Comparison of ENCODE assay signal across 17 cellular contexts in genomic region chr6:168518867-168519266, GRCh38.
DNase-seq lines count a peak whose midpoint lies in the region; ATAC-seq, FAIRE-seq and TF ChIP-seq lines count a peak whose summit lies in the region.
"Had no signal": no experiment of that assay in that cellular context is flagged by ENCODE, and none has a peak within 500 bp of the region (broad histone marks: within the 10 kb centered on the region; RNA-seq: fewer than 3 reads in every experiment).

No MANE protein-coding gene starts in this region.

- no peak overlapping the region for H2BK120ac ChIP-seq in trophoblast cell (ENCODE audit: insufficient read depth, low read length, poor library complexity)

- H3K4me2 ChIP-seq in HepG2 (ENCODE audit: low read depth, low read length) = no peak overlapping the region
- no peak overlapping the region for H3K4me2 ChIP-seq in trophoblast cell (ENCODE audit: low read length)
- H3K4me2 ChIP-seq: GM23338 had no signal

- H3K4me3 Mint-ChIP-seq in CD4-positive, alpha-beta memory T cell = no peak overlapping the region
- H3K4me3 Mint-ChIP-seq: CD8-positive, alpha-beta T cell; GM23338 had no signal

- H3K4me1 ChIP-seq in HepG2 (ENCODE audit: insufficient read depth, low read length) (no peaks in the 10 kb centered on the region), right lobe of liver (no peaks in the 10 kb centered on the region), trophoblast cell (ENCODE audit: control insufficient read depth in 1 of 2, insufficient read depth in 2 of 2, low read length in 2 of 2) (no peaks in the 10 kb centered on the region), esophagus squamous epithelium (no peaks in the 10 kb centered on the region)
- no peaks in the 10 kb centered on the region for H3K4me1 ChIP-seq in CD4-positive, alpha-beta memory T cell (ENCODE audit: insufficient read depth, low read length)
- H3K4me1 ChIP-seq: Caco-2 had no signal

- no peak for DNase-seq in HepG2 (ENCODE audit: low spot score)
- no peak for DNase-seq in right lobe of liver
- no peak for DNase-seq in HTR-8/SVneo (ENCODE audit: insufficient read length, low spot score)
- DNase-seq in islet precursor cell = peak; percentile 20
- DNase-seq in trophoblast cell = no peak
- no peak for DNase-seq in CD4-positive, alpha-beta memory T cell
- DNase-seq in esophagus squamous epithelium (lab: John Stamatoyannopoulos, UW) = no peak
- DNase-seq: C1 segment of cervical spinal cord; Caco-2; CD8-positive, alpha-beta T cell; DMS153; DND-41; HCEC 1CT had no signal

- no peak for TF ChIP-seq CTCF in HepG2 (CRISPR knock-in tag; IDR thresholded peaks at IDR 0.05)
- TF ChIP-seq CTCF in right lobe of liver (IDR thresholded peaks at IDR 0.05) = no peak
- no peak for TF ChIP-seq CTCF in esophagus squamous epithelium (IDR thresholded peaks at IDR 0.05)

- H3K9me3 ChIP-seq in HepG2 (ENCODE audit: low read length) (no peaks in the 10 kb centered on the region), right lobe of liver (no peaks in the 10 kb centered on the region), trophoblast cell (ENCODE audit: insufficient read depth, low read depth, low read length) (peaks cover 6% of the 10 kb centered on the region), esophagus squamous epithelium (no peaks in the 10 kb centered on the region)
- H3K9me3 ChIP-seq in CD4-positive, alpha-beta memory T cell (ENCODE audit: control insufficient read depth in 1 of 2, low read length in 2 of 2) = no peaks in the 10 kb centered on the region
- H3K9me3 ChIP-seq: Caco-2 had no signal

- ATAC-seq in HepG2 (no peak), right lobe of liver (no peak), HG03457 (IDR thresholded peaks at IDR 0.05; ENCODE audit: unreplicated experiment) (no peak)
- ATAC-seq: CD8-positive, alpha-beta T cell; GM23338 had no signal

- no peak overlapping the region for H4K91ac ChIP-seq in trophoblast cell (ENCODE audit: low read depth, low read length)

- FAIRE-seq in HepG2 (lab: Jason Lieb, UNC) = no peak
- peak; percentile 92 for FAIRE-seq in HTR-8/SVneo (lab: Jason Lieb, UNC)
- FAIRE-seq: G401.6, H54 had no signal

- no peak overlapping the region for H2BK5ac ChIP-seq in trophoblast cell (ENCODE audit: low read depth, low read length, poor library complexity)

- H2AK5ac ChIP-seq in trophoblast cell (ENCODE audit: low read length) = no peak overlapping the region

- peak overlapping the region; percentile 64 for H3K23ac ChIP-seq in trophoblast cell (ENCODE audit: low read length)

- H3K4me3 ChIP-seq in HepG2 (replicated peaks in 1 of 3; ENCODE audit: insufficient read depth in 1 of 3, low read depth in 2 of 3, low read length in 3 of 3) (no peak overlapping the region), right lobe of liver (no peak overlapping the region), trophoblast cell (ENCODE audit: low read depth, low read length) (peak overlapping the region; percentile 40), esophagus squamous epithelium (no peak overlapping the region)
- H3K4me3 ChIP-seq in CD4-positive, alpha-beta memory T cell (ENCODE audit: low read length in 2 of 2) = no peak overlapping the region
- H3K4me3 ChIP-seq: GM23338 had no signal

- no peak overlapping the region for H3K4ac ChIP-seq in trophoblast cell (ENCODE audit: low read depth, low read length)

- H3K27ac Mint-ChIP-seq in CD4-positive, alpha-beta memory T cell = no peak overlapping the region
- H3K27ac Mint-ChIP-seq: CD8-positive, alpha-beta T cell; GM23338 had no signal

- intact Hi-C loops in HepG2 (cut with micrococcal nuclease; ENCODE audit: unreplicated experiment) = no loop called here
- intact Hi-C loops in right lobe of liver (cut with DNase I) = no loop called here
- intact Hi-C loops in CD4-positive, alpha-beta memory T cell (cut with micrococcal nuclease) = no loop called here
- intact Hi-C loops in esophagus squamous epithelium (cut with DNase I) = no loop called here

- TF ChIP-seq EP300 in HepG2 (IDR thresholded peaks at IDR 0.05; ENCODE audit: low read depth in 2 of 2, low read length in 2 of 2) = no peak
- TF ChIP-seq EP300 in HepG2 (CRISPR knock-in tag; IDR thresholded peaks at IDR 0.05; ENCODE audit: borderline replicate concordance) = no peak

- CTCF ChIA-PET in HepG2 (lab: Yijun Ruan, JAX; ENCODE audit: low intra/inter-chr PET ratio, low total read pairs) = no interaction called here
- CTCF ChIA-PET in CD4-positive, alpha-beta memory T cell (lab: Charles Lee; ENCODE audit: partially characterized antibody) = no interaction called here

- H4K12ac ChIP-seq in trophoblast cell (ENCODE audit: low read depth, low read length) = no peak overlapping the region

- no peak for TF ChIP-seq RAD21 in HepG2 (CRISPR knock-in tag; IDR thresholded peaks at IDR 0.05)

- no peaks in the 10 kb centered on the region for H3K36me3 ChIP-seq in HepG2 (replicated peaks in 1 of 2; ENCODE audit: control insufficient read depth in 1 of 2, insufficient read depth in 2 of 2, low read length in 2 of 2)
- no peaks in the 10 kb centered on the region for H3K36me3 ChIP-seq in right lobe of liver
- H3K36me3 ChIP-seq in trophoblast cell (ENCODE audit: control insufficient read depth in 1 of 2, insufficient read depth in 2 of 2, low read length in 2 of 2) = no peaks in the 10 kb centered on the region
- H3K36me3 ChIP-seq in CD4-positive, alpha-beta memory T cell (ENCODE audit: insufficient read depth, low read length) = no peaks in the 10 kb centered on the region
- no peaks in the 10 kb centered on the region for H3K36me3 ChIP-seq in esophagus squamous epithelium

- in situ Hi-C loops in HepG2 (cut with HindIII; ENCODE audit: extremely low pct_ligation_motif_present, low pct_unique_long_range_greater_than_20kb) = no loop called here

- no peak overlapping the region for H3K14ac ChIP-seq in trophoblast cell (ENCODE audit: low read length)

- WGBS in HepG2 (ENCODE audit: low lambda C conversion rate) = 70% methylated on average over 21 of the region's 21 CpGs
- WGBS in right lobe of liver (ENCODE audit: insufficient coverage, low coverage, low lambda C conversion rate, missing lambda C conversion rate) = 64% methylated on average over 19 of the region's 21 CpGs
- no CpG with 5 or more reads among the region's 21 CpGs for WGBS in trophoblast cell (ENCODE audit: extremely low coverage, insufficient coverage, insufficient read length)
- WGBS in esophagus squamous epithelium, 2 donors = 85% methylated on average over 21 of the region's 21 CpGs

- no peaks in the 10 kb centered on the region for H3K36me3 Mint-ChIP-seq in CD4-positive, alpha-beta memory T cell
- H3K36me3 Mint-ChIP-seq: CD8-positive, alpha-beta T cell had no signal

- no peak overlapping the region for H3K9ac ChIP-seq in HepG2 (ENCODE audit: insufficient read depth, low read depth, low read length)
- H3K9ac ChIP-seq in trophoblast cell (ENCODE audit: low read length) = no peak overlapping the region

- peaks cover 0 to 4% (median 0%) of the 10 kb centered on the region in 8 donors for H3K9me3 Mint-ChIP-seq in CD4-positive, alpha-beta memory T cell
- H3K9me3 Mint-ChIP-seq: CD8-positive, alpha-beta T cell; GM23338 had no signal

- no peak overlapping the region for H2AFZ ChIP-seq in HepG2 (ENCODE audit: low read length)
- H2AFZ ChIP-seq in trophoblast cell (ENCODE audit: insufficient read depth, low read length, poor library complexity) = no peak overlapping the region
- H2AFZ ChIP-seq: GM23338 had no signal

- POLR2A ChIA-PET in HepG2 (lab: Yijun Ruan, JAX) = no interaction called here
- POLR2A ChIA-PET in CD4-positive, alpha-beta memory T cell (lab: Charles Lee; ENCODE audit: partially characterized antibody) = no interaction called here

- TF ChIP-seq POLR2A in HepG2 (IDR thresholded peaks at IDR 0.05; ENCODE audit: insufficient read depth in 1 of 2, low read depth in 2 of 2, low read length in 2 of 2) = no peak
- TF ChIP-seq POLR2A in right lobe of liver (IDR thresholded peaks at IDR 0.05) = no peak
- no peak for TF ChIP-seq POLR2A in esophagus squamous epithelium (IDR thresholded peaks at IDR 0.05)

- H3K27ac ChIP-seq in HepG2 (ENCODE audit: extremely low read length, insufficient read depth, low read length) = no peak overlapping the region
- H3K27ac ChIP-seq in right lobe of liver = no peak overlapping the region
- H3K27ac ChIP-seq in trophoblast cell (ENCODE audit: low read depth, low read length) = no peak overlapping the region
- H3K27ac ChIP-seq in CD4-positive, alpha-beta memory T cell (ENCODE audit: low read depth, low read length) = no peak overlapping the region
- no peak overlapping the region for H3K27ac ChIP-seq in esophagus squamous epithelium

- no TSS peak for BruUV-seq in HepG2 (replicated peaks; lab: Mats Ljungman, UMichigan)

- H2BK12ac ChIP-seq in trophoblast cell (ENCODE audit: low read length) = no peak overlapping the region

- H3K27me3 ChIP-seq in HepG2 (ENCODE audit: control insufficient read depth in 1 of 2, insufficient read depth in 2 of 2, low read length in 2 of 2) (peaks cover 5 to 55% of the 10 kb centered on the region in 2 experiments; a peak in 3 of 5 replicates), right lobe of liver (no peaks in the 10 kb centered on the region), trophoblast cell (ENCODE audit: insufficient read depth, low read length) (no peaks in the 10 kb centered on the region), esophagus squamous epithelium (no peaks in the 10 kb centered on the region)
- H3K27me3 ChIP-seq in CD4-positive, alpha-beta memory T cell (ENCODE audit: insufficient read depth, low read length) = no peaks in the 10 kb centered on the region

- no peaks in the 10 kb centered on the region for H3K4me1 Mint-ChIP-seq in CD4-positive, alpha-beta memory T cell

- no peak overlapping the region for H3K18ac ChIP-seq in trophoblast cell (ENCODE audit: low read length)

- no peaks in the 10 kb centered on the region for H3K79me2 ChIP-seq in HepG2 (ENCODE audit: insufficient read depth, low read length)
- H3K79me2 ChIP-seq in trophoblast cell (ENCODE audit: control insufficient read depth, insufficient read depth, low read length, poor library complexity) = no peaks in the 10 kb centered on the region

- no peaks in the 10 kb centered on the region for H4K20me1 ChIP-seq in HepG2 (ENCODE audit: insufficient read depth, low read length)

- H3K79me1 ChIP-seq in trophoblast cell (ENCODE audit: low read length) = no peaks in the 10 kb centered on the region

- peaks cover 0 to 13% of the 10 kb centered on the region in 2 donors for H3K27me3 Mint-ChIP-seq in CD4-positive, alpha-beta memory T cell

- no peak overlapping the region for H4K8ac ChIP-seq in trophoblast cell (ENCODE audit: low read depth, low read length)

TF ChIP-seq in HepG2, 621 proteins besides CTCF, POLR2A, EP300 and RAD21 (continues in another document):
- no peak for TF ChIP-seq CBX1 (IDR thresholded peaks at IDR 0.05; ENCODE audit: low read depth)
- no peak for TF ChIP-seq TAF15 (IDR thresholded peaks at IDR 0.05; ENCODE audit: low read depth, low read length, poor library complexity, severe bottlenecking)
- no peak for TF ChIP-seq TEF (CRISPR knock-in tag; IDR thresholded peaks at IDR 0.05)
- TF ChIP-seq FOXM1 (CRISPR knock-in tag; IDR thresholded peaks at IDR 0.05) = no peak
